Comparison of ENCODE assay signal across 1 cellular context in the genomic region with DNA sequence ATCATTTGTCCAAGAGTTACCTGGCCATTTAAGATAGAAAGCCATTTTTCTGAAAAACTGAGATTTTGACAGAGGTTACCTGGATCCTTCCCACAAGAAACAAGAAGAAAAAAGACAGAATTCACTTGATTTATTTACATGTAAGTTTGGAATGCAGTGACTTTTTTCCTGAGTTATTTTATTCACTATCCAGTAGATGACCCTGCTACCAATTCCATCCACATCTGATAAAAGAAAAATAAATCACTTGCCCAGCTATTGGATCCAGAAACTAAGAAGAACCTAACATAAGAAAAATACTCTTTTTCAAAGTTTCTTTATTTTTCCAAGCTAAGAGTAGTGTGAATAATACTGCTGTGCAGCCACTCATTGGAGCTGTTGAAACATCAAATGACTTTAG.
TF ChIP-seq lines count a peak whose summit lies in the region.

No MANE protein-coding gene starts in this region.

TF ChIP-seq in SK-N-SH treated with all-trans-retinoic acid at 6 μM for 48 hours, 23 proteins besides CTCF, POLR2A, EP300 and RAD21 (continued from another document):
- TF ChIP-seq, protein P1, sequence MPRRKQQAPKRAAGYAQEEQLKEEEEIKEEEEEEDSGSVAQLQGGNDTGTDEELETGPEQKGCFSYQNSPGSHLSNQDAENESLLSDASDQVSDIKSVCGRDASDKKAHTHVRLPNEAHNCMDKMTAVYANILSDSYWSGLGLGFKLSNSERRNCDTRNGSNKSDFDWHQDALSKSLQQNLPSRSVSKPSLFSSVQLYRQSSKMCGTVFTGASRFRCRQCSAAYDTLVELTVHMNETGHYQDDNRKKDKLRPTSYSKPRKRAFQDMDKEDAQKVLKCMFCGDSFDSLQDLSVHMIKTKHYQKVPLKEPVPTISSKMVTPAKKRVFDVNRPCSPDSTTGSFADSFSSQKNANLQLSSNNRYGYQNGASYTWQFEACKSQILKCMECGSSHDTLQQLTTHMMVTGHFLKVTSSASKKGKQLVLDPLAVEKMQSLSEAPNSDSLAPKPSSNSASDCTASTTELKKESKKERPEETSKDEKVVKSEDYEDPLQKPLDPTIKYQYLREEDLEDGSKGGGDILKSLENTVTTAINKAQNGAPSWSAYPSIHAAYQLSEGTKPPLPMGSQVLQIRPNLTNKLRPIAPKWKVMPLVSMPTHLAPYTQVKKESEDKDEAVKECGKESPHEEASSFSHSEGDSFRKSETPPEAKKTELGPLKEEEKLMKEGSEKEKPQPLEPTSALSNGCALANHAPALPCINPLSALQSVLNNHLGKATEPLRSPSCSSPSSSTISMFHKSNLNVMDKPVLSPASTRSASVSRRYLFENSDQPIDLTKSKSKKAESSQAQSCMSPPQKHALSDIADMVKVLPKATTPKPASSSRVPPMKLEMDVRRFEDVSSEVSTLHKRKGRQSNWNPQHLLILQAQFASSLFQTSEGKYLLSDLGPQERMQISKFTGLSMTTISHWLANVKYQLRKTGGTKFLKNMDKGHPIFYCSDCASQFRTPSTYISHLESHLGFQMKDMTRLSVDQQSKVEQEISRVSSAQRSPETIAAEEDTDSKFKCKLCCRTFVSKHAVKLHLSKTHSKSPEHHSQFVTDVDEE (CRISPR knock-in tag; IDR thresholded peaks at IDR 0.05), result no peak
- TF ChIP-seq BACH2 (CRISPR knock-in tag; IDR thresholded peaks at IDR 0.05; ENCODE audit: borderline replicate concordance) (no peak), PPARA (CRISPR knock-in tag; IDR thresholded peaks at IDR 0.05; ENCODE audit: borderline replicate concordance) (no peak), GLIS3 (CRISPR knock-in tag; IDR thresholded peaks at IDR 0.05) (no peak), SNAI2 (CRISPR knock-in tag; IDR thresholded peaks at IDR 0.05) (no peak)
- TF ChIP-seq, protein P2, sequence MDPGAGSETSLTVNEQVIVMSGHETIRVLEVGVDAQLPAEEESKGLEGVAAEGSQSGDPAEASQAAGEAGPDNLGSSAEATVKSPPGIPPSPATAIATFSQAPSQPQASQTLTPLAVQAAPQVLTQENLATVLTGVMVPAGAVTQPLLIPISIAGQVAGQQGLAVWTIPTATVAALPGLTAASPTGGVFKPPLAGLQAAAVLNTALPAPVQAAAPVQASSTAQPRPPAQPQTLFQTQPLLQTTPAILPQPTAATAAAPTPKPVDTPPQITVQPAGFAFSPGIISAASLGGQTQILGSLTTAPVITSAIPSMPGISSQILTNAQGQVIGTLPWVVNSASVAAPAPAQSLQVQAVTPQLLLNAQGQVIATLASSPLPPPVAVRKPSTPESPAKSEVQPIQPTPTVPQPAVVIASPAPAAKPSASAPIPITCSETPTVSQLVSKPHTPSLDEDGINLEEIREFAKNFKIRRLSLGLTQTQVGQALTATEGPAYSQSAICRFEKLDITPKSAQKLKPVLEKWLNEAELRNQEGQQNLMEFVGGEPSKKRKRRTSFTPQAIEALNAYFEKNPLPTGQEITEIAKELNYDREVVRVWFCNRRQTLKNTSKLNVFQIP (CRISPR knock-in tag; IDR thresholded peaks at IDR 0.05; ENCODE audit: borderline replicate concordance, low read depth), result no peak
